In the genomic region with DNA sequence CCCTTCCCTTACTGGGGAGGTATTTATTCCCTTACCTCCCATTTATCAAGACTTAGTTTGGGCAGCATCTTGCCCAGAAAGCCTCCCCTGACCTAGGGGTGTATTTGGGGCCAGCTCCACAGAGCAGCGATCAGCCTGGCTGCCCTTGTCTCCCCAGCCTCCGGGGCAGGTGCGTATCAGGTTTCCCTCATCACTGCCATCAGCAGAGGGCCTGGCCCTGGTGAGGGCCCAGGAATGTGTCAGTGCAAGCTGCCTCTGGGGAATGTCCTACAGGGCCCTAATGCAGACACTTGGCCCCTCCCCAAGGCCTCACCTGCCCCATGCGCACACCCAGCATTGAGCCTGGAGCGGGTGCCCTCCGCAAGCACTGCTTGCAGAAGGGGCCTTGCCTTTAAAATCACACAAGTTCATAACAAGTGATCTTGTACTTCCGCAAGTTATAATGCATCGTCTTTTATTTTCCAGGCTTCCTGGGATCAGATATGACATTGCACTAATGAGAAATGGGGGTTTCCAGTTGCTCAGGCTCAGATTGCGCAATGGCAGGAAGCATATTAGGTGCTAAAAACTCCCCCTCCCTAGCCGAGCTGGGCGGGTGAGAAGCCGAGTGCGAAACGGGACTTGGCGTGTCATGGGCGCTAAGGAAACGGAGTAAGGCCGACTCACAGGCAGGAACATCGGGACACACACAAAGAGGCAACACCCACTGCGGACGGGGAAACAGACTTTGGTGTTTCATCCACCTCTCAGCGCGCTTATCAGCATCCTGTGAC, we compare ENCODE assay signal across 1 cellular context.
TF ChIP-seq lines count a peak whose summit lies in the region.

No MANE protein-coding gene starts in this region.

TF ChIP-seq in H1, 55 proteins besides CTCF, POLR2A, EP300 and RAD21 (continued from another document):
- TF ChIP-seq HDAC6 (IDR thresholded peaks at IDR 0.05; ENCODE audit: low read depth, low read length) (no peak), HDAC2 (IDR thresholded peaks at IDR 0.05; ENCODE audit: borderline replicate concordance in 1 of 2, low read depth in 2 of 2, low read length in 2 of 2) (no peak), RXRA (IDR thresholded peaks at IDR 0.05; ENCODE audit: insufficient read depth, low read depth, low read length) (no peak), ZNF274 (IDR thresholded peaks at IDR 0.05; ENCODE audit: borderline replicate concordance, extremely low read depth, low read length) (no peak), EGR1 (IDR thresholded peaks at IDR 0.05; ENCODE audit: borderline replicate concordance, low read depth, low read length) (no peak), CEBPB (IDR thresholded peaks at IDR 0.05; ENCODE audit: low read depth, low read length) (peak; percentile 96), ATF2 (IDR thresholded peaks at IDR 0.05; ENCODE audit: low read length) (no peak), CHD1 (IDR thresholded peaks at IDR 0.05; ENCODE audit: low read depth, low read length) (no peak), SAP30 (IDR thresholded peaks at IDR 0.05; ENCODE audit: insufficient read depth, insufficient replicate concordance, low read length) (no peak), TEAD4 (IDR thresholded peaks at IDR 0.05; ENCODE audit: low read depth, low read length) (peak; percentile 46; the same call in 1 of the 2 replicates), SIRT6 (IDR thresholded peaks at IDR 0.05; ENCODE audit: low read length) (no peak), CBX5 (IDR thresholded peaks at IDR 0.05; ENCODE audit: low read depth, low read length) (no peak)
TF ChIP-seq in H1: peak in this region for 2.
